Comparison of ENCODE assay signal across 9 cellular contexts in the genomic region with DNA sequence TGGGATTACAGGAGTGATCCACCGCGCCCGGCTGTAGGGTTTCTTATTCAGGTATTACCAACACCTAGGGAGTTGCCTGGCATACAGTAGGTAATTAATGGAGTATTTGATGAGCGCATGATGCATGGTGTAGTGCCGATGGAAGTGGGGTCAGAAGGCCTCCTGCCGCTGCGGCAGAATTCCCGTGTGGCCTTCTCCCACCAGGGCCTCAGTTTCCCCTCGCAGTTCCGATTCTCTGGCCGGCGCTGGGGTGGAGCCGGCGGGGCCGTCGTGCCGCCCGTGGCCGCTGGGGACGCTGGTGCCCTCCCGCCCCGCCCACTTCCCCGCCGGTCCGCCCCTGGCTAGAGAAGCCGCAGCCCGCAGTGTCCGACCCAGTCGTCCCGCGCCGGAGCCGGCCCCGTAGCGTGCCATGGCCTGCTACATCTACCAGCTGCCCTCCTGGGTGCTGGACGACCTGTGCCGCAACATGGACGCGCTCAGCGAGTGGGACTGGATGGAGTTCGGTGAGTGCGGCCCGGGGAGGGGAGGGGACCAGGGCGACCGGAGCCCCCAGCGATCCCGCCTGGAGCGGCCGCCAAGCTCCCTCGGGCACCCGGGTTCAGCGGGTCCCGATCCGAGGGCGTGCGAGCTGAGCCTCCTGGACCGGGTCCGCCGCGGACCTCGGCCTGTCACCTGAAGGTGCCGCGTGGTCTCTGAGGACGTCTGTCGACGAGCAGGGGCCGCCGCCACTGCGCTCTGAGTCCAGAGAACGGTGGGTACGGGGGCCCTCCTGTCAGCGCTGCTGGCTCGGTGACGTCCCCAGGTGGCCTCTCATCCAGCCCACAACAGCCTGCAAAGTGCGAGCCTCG. TPM values are rescaled to one million over a fixed set of nuclear protein-coding genes. Genes with fewer than 3 reads are reported as not detected.
DNase-seq lines count a peak whose midpoint lies in the region; ATAC-seq and FAIRE-seq lines count a peak whose summit lies in the region.
"Had no signal": no experiment of that assay in that cellular context is flagged by ENCODE, and none has a peak within 500 bp of the region (broad histone marks: within the 10 kb centered on the region; RNA-seq: fewer than 3 reads in every experiment).

A gene with protein sequence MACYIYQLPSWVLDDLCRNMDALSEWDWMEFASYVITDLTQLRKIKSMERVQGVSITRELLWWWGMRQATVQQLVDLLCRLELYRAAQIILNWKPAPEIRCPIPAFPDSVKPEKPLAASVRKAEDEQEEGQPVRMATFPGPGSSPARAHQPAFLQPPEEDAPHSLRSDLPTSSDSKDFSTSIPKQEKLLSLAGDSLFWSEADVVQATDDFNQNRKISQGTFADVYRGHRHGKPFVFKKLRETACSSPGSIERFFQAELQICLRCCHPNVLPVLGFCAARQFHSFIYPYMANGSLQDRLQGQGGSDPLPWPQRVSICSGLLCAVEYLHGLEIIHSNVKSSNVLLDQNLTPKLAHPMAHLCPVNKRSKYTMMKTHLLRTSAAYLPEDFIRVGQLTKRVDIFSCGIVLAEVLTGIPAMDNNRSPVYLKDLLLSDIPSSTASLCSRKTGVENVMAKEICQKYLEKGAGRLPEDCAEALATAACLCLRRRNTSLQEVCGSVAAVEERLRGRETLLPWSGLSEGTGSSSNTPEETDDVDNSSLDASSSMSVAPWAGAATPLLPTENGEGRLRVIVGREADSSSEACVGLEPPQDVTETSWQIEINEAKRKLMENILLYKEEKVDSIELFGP (plus strand): TSS at position 374 of the 848 bp plus-strand sequence. CDS start 36 bp downstream, at position 410.

- no peaks in the 10 kb centered on the region for H3K36me3 Mint-ChIP-seq in T-helper 17 cell (ENCODE audit: low read depth)

- FAIRE-seq in GM19239 (lab: Jason Lieb, UNC), result no peak
- FAIRE-seq: TTC549 had no signal

- peaks cover 25 to 76% (median 47%) of the 10 kb centered on the region in 10 experiments for H3K4me1 ChIP-seq in BLaER1 treated with 17β-estradiol and CSF1 and Interleukin-3, amounts not matched to agents 10 nM and 100 nM

- ATAC-seq in HG03457 (IDR thresholded peaks at IDR 0.05; ENCODE audit: unreplicated experiment) (peak; percentile 65), T-helper 17 cell (peak; percentile 87)

- H3K27ac Mint-ChIP-seq in T-helper 17 cell, result peak within 1 kb of the TSS; percentile 9

- H3K4me3 Mint-ChIP-seq in T-helper 17 cell, result peak within 1 kb of the TSS; percentile 90

- peak within 1 kb of the TSS; percentile 82 to 98 (median 84) for H3K9ac ChIP-seq in BLaER1 treated with 17β-estradiol and CSF1 and Interleukin-3, amounts not matched to agents 10 nM and 100 nM

- no peaks in the 10 kb centered on the region for H4K20me1 ChIP-seq in BLaER1 treated with 17β-estradiol and CSF1 and Interleukin-3, amounts not matched to agents 10 nM and 100 nM

- peak within 1 kb of the TSS; percentile 52 to 88 (median 79) for H3K27ac ChIP-seq in BLaER1 treated with 17β-estradiol and CSF1 and Interleukin-3, amounts not matched to agents 10 nM and 100 nM

- peaks cover 14% of the 10 kb centered on the region for H3K4me1 Mint-ChIP-seq in T-helper 17 cell

- peak within 1 kb of the TSS; percentile 88 to 99 (median 95) for H3K4me2 ChIP-seq in BLaER1 treated with 17β-estradiol and CSF1 and Interleukin-3, amounts not matched to agents 10 nM and 100 nM

- H3K9me3 ChIP-seq in BLaER1 treated with 17β-estradiol and CSF1 and Interleukin-3, amounts not matched to agents 10 nM and 100 nM (replicated peaks in 1 of 11), result peaks cover 12 to 24% (median 23%) of the 10 kb centered on the region in 11 experiments
- no peaks in the 10 kb centered on the region for H3K9me3 ChIP-seq in T-helper 17 cell (ENCODE audit: control insufficient read depth, low read length, poor library complexity, severe bottlenecking)

- H3K36me3 ChIP-seq in BLaER1 treated with 17β-estradiol and CSF1 and Interleukin-3, amounts not matched to agents 10 nM and 100 nM, result peaks cover 7 to 33% (median 25%) of the 10 kb centered on the region in 11 experiments; a peak in 19 of 22 replicates

- H3K27me3 Mint-ChIP-seq in T-helper 17 cell, result no peaks in the 10 kb centered on the region

- H3K27me3 ChIP-seq in BLaER1 treated with 17β-estradiol and CSF1 and Interleukin-3, amounts not matched to agents 10 nM and 100 nM, result no peaks in the 10 kb centered on the region

- peak within 1 kb of the TSS; percentile 72 to 100 (median 92) for H3K4me3 ChIP-seq in BLaER1 treated with 17β-estradiol and CSF1 and Interleukin-3, amounts not matched to agents 10 nM and 100 nM

- peak; percentile 73 for DNase-seq in GM19239 (ENCODE audit: insufficient read length, low spot score)
- DNase-seq in T-helper 17 cell, result peak; percentile 32 to 63 (median 52)
- DNase-seq in astrocyte of the hippocampus (ENCODE audit: low read depth, low spot score), result peak; percentile 89
- peak; percentile 28 to 66 for DNase-seq in hippocampal formation (lab: John Stamatoyannopoulos, UW)
- peak; percentile 82 for DNase-seq in retina
- DNase-seq in NCI-H2081 (lab: John Stamatoyannopoulos, UW), result no peak

RNA-seq across cellular contexts. Expression of the gene that starts here (rescaled TPM):
- total RNA-seq in T-helper 17 cell, result 1 to 10 TPM; 4.6 to 5.0 TPM

Comparison
In these comparisons a context has a peak if more than half of its experiments do, and no peak if none do; other contexts are left out.
1. DNase-seq: peak in GM19239 (single experiment), T-helper 17 cell (3 of 3), astrocyte of the hippocampus (single experiment), hippocampal formation (2 of 2) and retina (single experiment); none in NCI-H2081 (0 of 2).